Comparison of ENCODE assay signal across 1 cellular context in the genomic region with DNA sequence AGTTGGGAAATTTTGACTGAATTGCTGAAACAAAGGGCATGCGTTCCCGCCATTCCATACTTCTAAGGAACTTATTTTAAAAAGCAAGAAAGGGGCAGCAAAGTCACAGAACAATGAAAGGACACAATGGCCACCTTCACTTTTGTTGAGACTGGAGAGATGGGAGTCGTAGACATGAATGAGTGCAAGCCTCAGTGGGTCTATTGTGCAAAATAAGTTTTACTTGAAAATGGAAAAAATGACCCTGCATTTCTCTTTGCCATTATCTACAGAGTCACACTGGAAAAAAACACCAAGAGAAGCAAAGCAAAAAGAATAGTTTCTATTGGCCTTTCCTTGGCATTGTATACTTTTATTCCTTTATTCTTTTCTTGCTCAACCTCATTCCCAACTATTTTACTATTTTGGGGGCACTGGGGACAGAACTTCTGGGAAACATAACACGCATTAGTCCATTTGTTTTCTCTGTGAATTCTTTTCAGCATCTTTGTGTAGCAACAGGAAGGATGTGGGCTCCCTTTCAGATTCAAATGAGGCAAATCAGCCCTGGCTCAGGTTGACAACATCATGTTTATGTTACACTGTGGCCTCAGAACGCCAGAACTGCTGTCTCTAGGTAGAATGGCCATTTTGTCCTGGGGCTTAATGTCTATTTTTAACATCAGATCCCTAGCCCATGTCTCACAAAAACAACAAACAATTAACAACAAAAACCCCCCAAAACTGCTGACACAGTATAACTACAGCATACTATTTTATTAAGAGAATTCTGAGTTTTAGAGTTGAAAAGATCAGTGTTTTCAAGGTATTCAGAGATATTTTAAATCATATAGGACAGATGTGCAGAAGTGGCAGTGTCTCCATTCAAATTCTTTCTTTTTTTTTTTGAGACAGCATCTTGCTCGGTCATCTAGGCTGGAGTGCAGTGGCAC.
TF ChIP-seq lines count a peak whose summit lies in the region.

No MANE protein-coding gene starts in this region.

TF ChIP-seq in GM12878, 131 proteins besides CTCF, POLR2A, EP300 and RAD21 (continued from another document):
- TF ChIP-seq, protein P1, sequence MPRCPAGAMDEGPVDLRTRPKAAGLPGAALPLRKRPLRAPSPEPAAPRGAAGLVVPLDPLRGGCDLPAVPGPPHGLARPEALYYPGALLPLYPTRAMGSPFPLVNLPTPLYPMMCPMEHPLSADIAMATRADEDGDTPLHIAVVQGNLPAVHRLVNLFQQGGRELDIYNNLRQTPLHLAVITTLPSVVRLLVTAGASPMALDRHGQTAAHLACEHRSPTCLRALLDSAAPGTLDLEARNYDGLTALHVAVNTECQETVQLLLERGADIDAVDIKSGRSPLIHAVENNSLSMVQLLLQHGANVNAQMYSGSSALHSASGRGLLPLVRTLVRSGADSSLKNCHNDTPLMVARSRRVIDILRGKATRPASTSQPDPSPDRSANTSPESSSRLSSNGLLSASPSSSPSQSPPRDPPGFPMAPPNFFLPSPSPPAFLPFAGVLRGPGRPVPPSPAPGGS (IDR thresholded peaks at IDR 0.05; ENCODE audit: borderline replicate concordance, insufficient read depth, low read depth, low read length, poor library complexity, severe bottlenecking): peak; percentile 42
- no peak for TF ChIP-seq NRF1 (conservative IDR thresholded peaks at IDR 0.05; ENCODE audit: low read depth, low read length)
TF ChIP-seq in GM12878: peak in this region for 25.
